ENCODE assay signal across 8 cellular contexts in genomic region chr11:1761857-1762536, GRCh38. TPM values are rescaled to one million over a fixed set of nuclear protein-coding genes. Genes with fewer than 3 reads are reported as not detected.
DNase-seq lines count a peak whose midpoint lies in the region; ATAC-seq and TF ChIP-seq lines count a peak whose summit lies in the region.

No MANE protein-coding gene starts in this region.

- peak overlapping the region; percentile 80 for H3K27ac Mint-ChIP-seq in T-helper 17 cell

- H3K27me3 Mint-ChIP-seq in T-helper 17 cell, result no peaks in the 10 kb centered on the region

- H2BK5ac ChIP-seq in neuronal stem cell (ENCODE audit: low read length), result no peak overlapping the region

- H3K9ac ChIP-seq in neuronal stem cell (ENCODE audit: low read depth, low read length, poor library complexity), result no peak overlapping the region

- no peak for TF ChIP-seq POLR2A in esophagus squamous epithelium (IDR thresholded peaks at IDR 0.05)

- H2AK5ac ChIP-seq in neuronal stem cell (ENCODE audit: low read depth, low read length), result no peak overlapping the region

- peaks cover 37% of the 10 kb centered on the region for H3K4me1 Mint-ChIP-seq in T-helper 17 cell

- H3K79me1 ChIP-seq in neuronal stem cell (ENCODE audit: low read depth, low read length), result peaks cover 14% of the 10 kb centered on the region

- H4K8ac ChIP-seq in neuronal stem cell (ENCODE audit: low read depth, low read length), result no peak overlapping the region

- H2BK15ac ChIP-seq in neuronal stem cell (ENCODE audit: low read length), result peak overlapping the region; percentile 37

- no peak overlapping the region for H2AFZ ChIP-seq in neuronal stem cell (ENCODE audit: low read length)

- peak; percentile 53 for DNase-seq in AG10803 (ENCODE audit: low read depth)
- DNase-seq in T-helper 17 cell, result no peak
- DNase-seq in esophagus squamous epithelium (lab: John Stamatoyannopoulos, UW), result no peak
- DNase-seq in neuronal stem cell (ENCODE audit: low spot score), result no peak
- no peak for DNase-seq in GDM1 (lab: John Stamatoyannopoulos, UW)
- DNase-seq in NCI-H2227 (lab: John Stamatoyannopoulos, UW; ENCODE audit: unreplicated experiment), result no peak
- no peak for DNase-seq in NK-92 (lab: John Stamatoyannopoulos, UW; ENCODE audit: unreplicated experiment)

- ATAC-seq in T-helper 17 cell (no peak), GM19351 (IDR thresholded peaks at IDR 0.05; ENCODE audit: unreplicated experiment) (no peak)

- no peaks in the 10 kb centered on the region for H3K9me3 ChIP-seq in T-helper 17 cell (ENCODE audit: control insufficient read depth, low read length, poor library complexity, severe bottlenecking)
- H3K9me3 ChIP-seq in esophagus squamous epithelium, result no peaks in the 10 kb centered on the region
- no peaks in the 10 kb centered on the region for H3K9me3 ChIP-seq in neuronal stem cell (replicated peaks in 1 of 2; ENCODE audit: control insufficient read depth in 2 of 2, insufficient read depth in 1 of 2, low read depth in 1 of 2, low read length in 2 of 2)

- H4K91ac ChIP-seq in neuronal stem cell (ENCODE audit: low read depth, low read length, poor library complexity), result no peak overlapping the region

- no peak overlapping the region for H3K18ac ChIP-seq in neuronal stem cell (ENCODE audit: low read length)

- H3K27me3 ChIP-seq in esophagus squamous epithelium (no peaks in the 10 kb centered on the region), neuronal stem cell (ENCODE audit: control insufficient read depth in 3 of 3, insufficient read depth in 3 of 3, low read depth in 1 of 3, low read length in 3 of 3) (peaks cover 0 to 4% (median 0%) of the 10 kb centered on the region in 3 experiments)

- H2BK12ac ChIP-seq in neuronal stem cell (ENCODE audit: low read length), result no peak overlapping the region

- no peaks in the 10 kb centered on the region for H3K36me3 Mint-ChIP-seq in T-helper 17 cell (ENCODE audit: low read depth)

- TF ChIP-seq CTCF in AG10803 (conservative IDR thresholded peaks at IDR 0.05; ENCODE audit: low read length), result no peak
- TF ChIP-seq CTCF in esophagus squamous epithelium (IDR thresholded peaks at IDR 0.05), result no peak

- H3K36me3 ChIP-seq in esophagus squamous epithelium, result peaks cover 10 to 49% (median 32%) of the 10 kb centered on the region in 3 donors
- H3K36me3 ChIP-seq in neuronal stem cell (replicated peaks in 1 of 2; ENCODE audit: control insufficient read depth in 2 of 2, insufficient read depth in 2 of 2, low read length in 2 of 2), result peaks cover 0 to 7% of the 10 kb centered on the region in 2 donors

- intact Hi-C loops in esophagus squamous epithelium (cut with DNase I), result loop anchor here (5.0 kb wide), 1 partner anchor 70 kb away; the partner anchor contains the start of gene SYT8

- H3K14ac ChIP-seq in neuronal stem cell (ENCODE audit: low read length), result no peak overlapping the region

- H3K4me3 ChIP-seq in AG10803 (ENCODE audit: low read length), result peak overlapping the region; percentile 71
- peak overlapping the region; percentile 63 to 99 (median 87) for H3K4me3 ChIP-seq in esophagus squamous epithelium
- peak overlapping the region in 1 of 2 donors; percentile 87 for H3K4me3 ChIP-seq in neuronal stem cell (ENCODE audit: low read length in 2 of 2)

- H3K4ac ChIP-seq in neuronal stem cell (ENCODE audit: low read length), result no peak overlapping the region

- H3K27ac ChIP-seq in esophagus squamous epithelium, result peak overlapping the region; percentile 87 to 96 (median 94)
- H3K27ac ChIP-seq in neuronal stem cell (replicated peaks; ENCODE audit: low read length), result no peak overlapping the region

- WGBS in esophagus squamous epithelium, 2 donors, result 72 to 83% methylated on average over 5 of the region's 12 CpGs
- WGBS in neuronal stem cell (ENCODE audit: extremely low coverage in 2 of 2, insufficient read length in 2 of 2, insufficient replicate concordance in 1 of 2), 2 donors, result no CpG with 5 or more reads among the region's 12 CpGs

- H3K23ac ChIP-seq in neuronal stem cell (ENCODE audit: low read depth, low read length, poor library complexity), result peak overlapping the region; percentile 31

- no peak overlapping the region for H3K4me2 ChIP-seq in neuronal stem cell (ENCODE audit: insufficient read depth, low read length, poor library complexity, severe bottlenecking)

- H2BK120ac ChIP-seq in neuronal stem cell (ENCODE audit: low read depth, low read length), result no peak overlapping the region

- H3K4me3 Mint-ChIP-seq in T-helper 17 cell, result peak overlapping the region; percentile 88

- H3K4me1 ChIP-seq in esophagus squamous epithelium (peaks cover 46 to 74% (median 49%) of the 10 kb centered on the region in 3 donors), neuronal stem cell (ENCODE audit: control insufficient read depth in 2 of 2, insufficient read depth in 1 of 2, low read depth in 1 of 2, low read length in 2 of 2) (peaks cover 6 to 7% of the 10 kb centered on the region in 2 donors)

RNA-seq across cellular contexts. Expression of gene CTSD, which starts 1.7 kb away (rescaled TPM):
- total RNA-seq in T-helper 17 cell, result 10 to 100 TPM; 79.6 to 83.2 TPM
- 100 to 1,000 TPM; 369 to 649 (median 567) TPM for total RNA-seq in esophagus squamous epithelium
- polyA plus RNA-seq in neuronal stem cell (2013, experiment 1 of 2), result 48.8 TPM
- polyA plus RNA-seq in neuronal stem cell (2013, experiment 2 of 2), result 46.1 TPM

RNA-seq across cellular contexts. Expression of gene IFITM10, which starts 11.6 kb away (rescaled TPM):
- total RNA-seq in T-helper 17 cell (under 1 TPM; 0.78 to 0.90 TPM), esophagus squamous epithelium (1 to 10 TPM in 3 of 4 donors, under 1 TPM in 1; 0.88 to 6.3 (median 2.4) TPM)
- polyA plus RNA-seq in neuronal stem cell (2013, experiment 1 of 2), result 0.40 TPM
- 0.39 TPM for polyA plus RNA-seq in neuronal stem cell (2013, experiment 2 of 2)

Comparison
In these comparisons a context has a peak if more than half of its experiments do, and no peak if none do; other contexts are left out.
1. RNA of gene CTSD, which starts 1.7 kb away (total RNA-seq): 369 to 649 TPM in esophagus squamous epithelium; 79.6 to 83.2 TPM in T-helper 17 cell; every median in the first group is over 4 times any median in the second.